ENCODE assay signal across 16 cellular contexts in genomic region chr2:219765236-219765635, GRCh38.
"Had no signal": no experiment of that assay in that cellular context is flagged by ENCODE, and none has a peak within 500 bp of the region (broad histone marks: within the 10 kb centered on the region; RNA-seq: fewer than 3 reads in every experiment).

No MANE protein-coding gene starts in this region.

- H3K27ac ChIP-seq: gastrocnemius medialis, thyroid gland, VCaP had no signal

- H3K4me3 Mint-ChIP-seq: activated T-helper 17 cell treated with anti-CD3 and anti-CD28 coated beads, Interleukin-2, amount 50 U/mL, for 72 hours; natural killer cell; stimulated activated memory B cell treated with anti-CD40 and anti-IgM and Interleukin-4, amounts not matched to agents 10 μg/mL and 1 μg/mL and 100 μg/mL, for 72 hours had no signal

- H3K4me1 Mint-ChIP-seq: activated T-helper 17 cell treated with anti-CD3 and anti-CD28 coated beads, Interleukin-2, amount 50 U/mL, for 72 hours; natural killer cell; stimulated activated memory B cell treated with anti-CD40 and anti-IgM and Interleukin-4, amounts not matched to agents 10 μg/mL and 1 μg/mL and 100 μg/mL, for 72 hours had no signal

- H3K27ac Mint-ChIP-seq: activated T-helper 17 cell treated with anti-CD3 and anti-CD28 coated beads, Interleukin-2, amount 50 U/mL, for 72 hours; natural killer cell; stimulated activated memory B cell treated with anti-CD40 and anti-IgM and Interleukin-4, amounts not matched to agents 10 μg/mL and 1 μg/mL and 100 μg/mL, for 72 hours had no signal

- ATAC-seq: activated T-helper 17 cell treated with anti-CD3 and anti-CD28 coated beads, Interleukin-2, amount 50 U/mL, for 72 hours; gastrocnemius medialis; natural killer cell; stimulated activated memory B cell treated with anti-CD40 and anti-IgM and Interleukin-4, amounts not matched to agents 10 μg/mL and 1 μg/mL and 100 μg/mL, for 72 hours had no signal

- H3K36me3 Mint-ChIP-seq: natural killer cell; stimulated activated memory B cell treated with anti-CD40 and anti-IgM and Interleukin-4, amounts not matched to agents 10 μg/mL and 1 μg/mL and 100 μg/mL, for 72 hours had no signal

- H3K4me1 ChIP-seq: thyroid gland had no signal

- H3K9me3 ChIP-seq: gastrocnemius medialis, thyroid gland had no signal

- H3K27me3 ChIP-seq: gastrocnemius medialis, thyroid gland had no signal

- H3K4me3 ChIP-seq: gastrocnemius medialis, thyroid gland had no signal

- H3K36me3 ChIP-seq: gastrocnemius medialis, thyroid gland had no signal

- H3K9me3 Mint-ChIP-seq: activated T-helper 17 cell treated with anti-CD3 and anti-CD28 coated beads, Interleukin-2, amount 50 U/mL, for 72 hours had no signal

- DNase-seq: activated CD4-positive, alpha-beta T cell treated with anti-CD3 and anti-CD28 coated beads for 1 hour; activated CD4-positive, alpha-beta T cell treated with anti-CD3 and anti-CD28 coated beads, Interleukin-2, amount 50 U/mL, for 48 hours; activated naive CD4-positive, alpha-beta T cell treated with Interleukin-2 at 50 U/mL for 16 hours; aorta; cortex of kidney; effector CD4-positive, alpha-beta T cell; gastrocnemius medialis; islet precursor cell; mesendoderm; natural killer cell; retina; stimulated activated CD4-positive, alpha-beta T cell treated with anti-CD3 and anti-CD28 coated beads, Interleukin-2, amount 100 ng/mL, for 48 hours; thyroid gland had no signal
